5 cellular contexts compared by ENCODE assay signal in the genomic region with DNA sequence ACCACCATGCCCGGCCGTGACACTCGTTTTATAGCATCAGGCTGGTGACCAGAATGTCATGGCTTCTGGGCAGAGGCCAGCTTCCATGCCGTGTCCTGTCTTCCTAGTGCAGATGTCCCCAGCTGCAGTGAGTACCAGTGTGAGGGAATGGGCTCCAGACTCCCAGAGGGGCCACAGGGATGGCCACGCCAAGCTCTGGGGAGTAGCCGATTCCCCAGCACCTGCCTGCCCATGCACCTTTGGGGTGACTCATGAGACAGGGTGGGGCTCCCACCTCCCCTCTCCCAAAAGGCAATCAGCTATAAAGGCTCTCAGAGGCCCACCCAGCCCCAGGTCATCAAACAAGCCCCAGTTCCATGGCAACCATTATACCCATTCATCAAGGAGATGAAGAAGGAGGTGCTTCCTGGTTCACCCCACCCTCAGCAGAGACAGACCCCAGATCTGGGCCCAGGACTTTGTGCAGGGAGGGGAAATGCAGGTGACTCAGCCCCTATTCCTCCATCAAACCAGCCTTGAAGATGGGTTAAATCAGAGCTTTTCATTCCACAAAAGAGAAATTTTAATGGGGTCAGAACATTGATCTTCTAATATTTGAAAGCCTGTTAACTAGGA. TPM values are rescaled to one million over a fixed set of nuclear protein-coding genes. Genes with fewer than 3 reads are reported as not detected.
"Had no signal": no experiment of that assay in that cellular context is flagged by ENCODE, and none has a peak within 500 bp of the region (broad histone marks: within the 10 kb centered on the region; RNA-seq: fewer than 3 reads in every experiment).

A gene with protein sequence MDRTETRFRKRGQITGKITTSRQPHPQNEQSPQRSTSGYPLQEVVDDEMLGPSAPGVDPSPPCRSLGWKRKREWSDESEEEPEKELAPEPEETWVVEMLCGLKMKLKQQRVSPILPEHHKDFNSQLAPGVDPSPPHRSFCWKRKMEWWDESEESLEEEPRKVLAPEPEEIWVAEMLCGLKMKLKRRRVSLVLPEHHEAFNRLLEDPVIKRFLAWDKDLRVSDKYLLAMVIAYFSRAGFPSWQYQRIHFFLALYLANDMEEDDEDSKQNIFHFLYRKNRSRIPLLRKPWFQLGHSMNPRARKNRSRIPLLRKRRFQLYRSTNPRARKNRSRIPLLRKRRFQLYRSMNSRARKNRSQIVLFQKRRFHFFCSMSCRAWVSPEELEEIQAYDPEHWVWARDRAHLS (plus strand): TSS at position 419 of the 615 bp plus-strand sequence. CDS start 2,030 bp downstream, outside the sequence.

RNA-seq across cellular contexts. Expression of the gene that starts here (rescaled TPM):
- total RNA-seq: LHCN-M2, MCF 10A, OCI-LY7, PC-3, SJSA1 had no signal
